Comparison of ENCODE assay signal across 1 cellular context in the genomic region with DNA sequence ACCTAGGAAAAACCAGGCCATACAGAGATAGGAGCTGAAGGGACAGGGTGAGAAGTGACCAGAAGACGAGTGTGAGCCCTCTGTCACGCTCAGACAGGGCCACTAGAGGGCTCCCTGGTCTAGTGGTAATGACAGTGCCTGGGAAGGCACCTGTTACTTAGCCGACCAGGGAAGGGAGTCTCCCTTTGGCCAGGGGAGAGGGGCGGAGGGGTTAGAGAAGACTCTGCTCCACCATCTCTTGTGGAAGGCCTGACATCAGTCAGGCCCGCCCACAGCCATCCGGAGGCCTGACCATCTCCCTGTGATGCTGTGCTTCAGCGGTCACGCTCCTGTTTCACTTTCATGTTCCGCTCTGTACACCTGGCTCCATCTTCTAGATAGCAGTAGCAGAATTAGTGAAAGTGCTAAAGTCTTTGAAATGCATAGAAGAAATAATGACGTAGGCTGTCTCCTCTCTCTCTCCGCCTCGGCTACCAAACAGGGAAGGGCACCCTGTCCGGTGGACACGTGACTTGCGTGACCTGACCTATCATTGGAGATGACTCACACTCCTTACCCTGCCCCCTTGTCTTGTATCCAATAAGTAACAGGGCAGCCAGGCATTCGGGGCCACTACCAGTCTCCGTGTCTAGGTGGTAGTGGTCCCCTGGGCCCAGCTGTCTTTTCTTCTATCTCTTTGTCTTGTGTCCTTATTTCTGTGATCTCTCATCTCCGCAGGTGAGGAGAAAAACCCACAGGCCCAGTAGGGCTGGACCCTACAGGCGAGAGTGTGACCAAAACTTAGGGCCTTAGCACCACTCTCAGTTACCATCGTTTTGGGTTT.
A peak's percentile ranks its signal among the peaks of the same experiment; 100 is the strongest.
TF ChIP-seq lines count a peak whose summit lies in the region.

No MANE protein-coding gene starts in this region.

TF ChIP-seq in GM12878, 131 proteins besides CTCF, POLR2A, EP300 and RAD21 (continued from another document and continues in another):
- TF ChIP-seq, protein P1, sequence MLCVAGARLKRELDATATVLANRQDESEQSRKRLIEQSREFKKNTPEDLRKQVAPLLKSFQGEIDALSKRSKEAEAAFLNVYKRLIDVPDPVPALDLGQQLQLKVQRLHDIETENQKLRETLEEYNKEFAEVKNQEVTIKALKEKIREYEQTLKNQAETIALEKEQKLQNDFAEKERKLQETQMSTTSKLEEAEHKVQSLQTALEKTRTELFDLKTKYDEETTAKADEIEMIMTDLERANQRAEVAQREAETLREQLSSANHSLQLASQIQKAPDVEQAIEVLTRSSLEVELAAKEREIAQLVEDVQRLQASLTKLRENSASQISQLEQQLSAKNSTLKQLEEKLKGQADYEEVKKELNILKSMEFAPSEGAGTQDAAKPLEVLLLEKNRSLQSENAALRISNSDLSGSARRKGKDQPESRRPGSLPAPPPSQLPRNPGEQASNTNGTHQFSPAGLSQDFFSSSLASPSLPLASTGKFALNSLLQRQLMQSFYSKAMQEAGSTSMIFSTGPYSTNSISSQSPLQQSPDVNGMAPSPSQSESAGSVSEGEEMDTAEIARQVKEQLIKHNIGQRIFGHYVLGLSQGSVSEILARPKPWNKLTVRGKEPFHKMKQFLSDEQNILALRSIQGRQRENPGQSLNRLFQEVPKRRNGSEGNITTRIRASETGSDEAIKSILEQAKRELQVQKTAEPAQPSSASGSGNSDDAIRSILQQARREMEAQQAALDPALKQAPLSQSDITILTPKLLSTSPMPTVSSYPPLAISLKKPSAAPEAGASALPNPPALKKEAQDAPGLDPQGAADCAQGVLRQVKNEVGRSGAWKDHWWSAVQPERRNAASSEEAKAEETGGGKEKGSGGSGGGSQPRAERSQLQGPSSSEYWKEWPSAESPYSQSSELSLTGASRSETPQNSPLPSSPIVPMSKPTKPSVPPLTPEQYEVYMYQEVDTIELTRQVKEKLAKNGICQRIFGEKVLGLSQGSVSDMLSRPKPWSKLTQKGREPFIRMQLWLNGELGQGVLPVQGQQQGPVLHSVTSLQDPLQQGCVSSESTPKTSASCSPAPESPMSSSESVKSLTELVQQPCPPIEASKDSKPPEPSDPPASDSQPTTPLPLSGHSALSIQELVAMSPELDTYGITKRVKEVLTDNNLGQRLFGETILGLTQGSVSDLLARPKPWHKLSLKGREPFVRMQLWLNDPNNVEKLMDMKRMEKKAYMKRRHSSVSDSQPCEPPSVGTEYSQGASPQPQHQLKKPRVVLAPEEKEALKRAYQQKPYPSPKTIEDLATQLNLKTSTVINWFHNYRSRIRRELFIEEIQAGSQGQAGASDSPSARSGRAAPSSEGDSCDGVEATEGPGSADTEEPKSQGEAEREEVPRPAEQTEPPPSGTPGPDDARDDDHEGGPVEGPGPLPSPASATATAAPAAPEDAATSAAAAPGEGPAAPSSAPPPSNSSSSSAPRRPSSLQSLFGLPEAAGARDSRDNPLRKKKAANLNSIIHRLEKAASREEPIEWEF (IDR thresholded peaks at IDR 0.05; ENCODE audit: insufficient replicate concordance, low read depth, low read length): no peak
- TF ChIP-seq TCF3 (IDR thresholded peaks at IDR 0.05; ENCODE audit: borderline replicate concordance, insufficient read depth, low read depth, low read length) (peak; percentile 87), KAT2A (conservative IDR thresholded peaks at IDR 0.05; ENCODE audit: control insufficient read depth, low read depth, low read length) (no peak), GATAD2B (conservative IDR thresholded peaks at IDR 0.05; ENCODE audit: low read depth) (peak; percentile 24; the same call in 1 of the 2 replicates), NFXL1 (IDR thresholded peaks at IDR 0.05; ENCODE audit: borderline replicate concordance) (no peak), RELA (IDR thresholded peaks at IDR 0.05; ENCODE audit: borderline replicate concordance, partially characterized antibody) (no peak), CBFB (IDR thresholded peaks at IDR 0.05; ENCODE audit: low read depth) (peak; percentile 83), ESRRA (IDR thresholded peaks at IDR 0.05; ENCODE audit: low read length) (no peak), BCL11A (IDR thresholded peaks at IDR 0.05; ENCODE audit: low read depth, low read length) (0 out of 2 replicates have a peak, but pooled peaks have one; percentile 45), KLF5 (IDR thresholded peaks at IDR 0.05; ENCODE audit: partially characterized antibody) (no peak), JUND (IDR thresholded peaks at IDR 0.05; ENCODE audit: low read depth, low read length) (no peak), BRCA1 (IDR thresholded peaks at IDR 0.05; ENCODE audit: low read depth, low read length) (no peak), MTA3 (IDR thresholded peaks at IDR 0.05; ENCODE audit: borderline replicate concordance, low read length) (no peak), IKZF1 (conservative IDR thresholded peaks at IDR 0.05) (peak; percentile 94), MEF2B (IDR thresholded peaks at IDR 0.05; ENCODE audit: partially characterized antibody, poor library complexity, severe bottlenecking) (peak; percentile 71), SREBF2 (IDR thresholded peaks at IDR 0.05; ENCODE audit: low read length) (no peak), SRF (IDR thresholded peaks at IDR 0.05; ENCODE audit: low read depth in 2 of 2, low read length in 2 of 2) (peak in 1 of 2 experiments; percentile 81; a peak in 2 of 4 replicates), RBBP5 (conservative IDR thresholded peaks at IDR 0.05) (no peak), RFX5 (IDR thresholded peaks at IDR 0.05; ENCODE audit: low read depth, low read length) (no peak), NFIC (IDR thresholded peaks at IDR 0.05; ENCODE audit: low read depth, low read length) (no peak), SP1 (IDR thresholded peaks at IDR 0.05; ENCODE audit: low read depth, low read length) (peak; percentile 48), HDGF (IDR thresholded peaks at IDR 0.05) (peak; percentile 40; the same call in 1 of the 2 replicates), TAF1 (IDR thresholded peaks at IDR 0.05; ENCODE audit: borderline replicate concordance, low read depth, low read length) (no peak), CBX3 (IDR thresholded peaks at IDR 0.05; ENCODE audit: borderline replicate concordance, low read depth) (no peak), EGR1 (IDR thresholded peaks at IDR 0.05; ENCODE audit: borderline replicate concordance in 1 of 2, low read depth in 2 of 2, low read length in 2 of 2) (no peak), ATF7 (IDR thresholded peaks at IDR 0.05; ENCODE audit: low read depth) (peak; percentile 98), RUNX3 (IDR thresholded peaks at IDR 0.05; ENCODE audit: low read length) (no peak), CBX5 (IDR thresholded peaks at IDR 0.05; ENCODE audit: low read depth) (no peak), RAD51 (IDR thresholded peaks at IDR 0.05) (peak; percentile 98), MYB (IDR thresholded peaks at IDR 0.05; ENCODE audit: borderline replicate concordance, low read depth, low read length) (no peak), NR2C1 (IDR thresholded peaks at IDR 0.05) (no peak), CEBPB (IDR thresholded peaks at IDR 0.05; ENCODE audit: borderline replicate concordance in 1 of 2, low read depth in 2 of 2, low read length in 2 of 2) (no peak), POLR2AphosphoS5 (IDR thresholded peaks at IDR 0.05; ENCODE audit: low read length) (peak; percentile 75), MEF2A (IDR thresholded peaks at IDR 0.05; ENCODE audit: insufficient read depth, low read depth, low read length) (peak; percentile 62; the same call in 1 of the 2 replicates), SIN3A (IDR thresholded peaks at IDR 0.05; ENCODE audit: low read depth, low read length) (no peak), LARP7 (IDR thresholded peaks at IDR 0.05) (peak; percentile 48; the same call in 1 of the 2 replicates), KDM1A (IDR thresholded peaks at IDR 0.05; ENCODE audit: borderline replicate concordance) (no peak), SPI1 (IDR thresholded peaks at IDR 0.05; ENCODE audit: borderline replicate concordance, insufficient read depth, low read depth, low read length) (peak; percentile 66)
- TF ChIP-seq, protein P2, sequence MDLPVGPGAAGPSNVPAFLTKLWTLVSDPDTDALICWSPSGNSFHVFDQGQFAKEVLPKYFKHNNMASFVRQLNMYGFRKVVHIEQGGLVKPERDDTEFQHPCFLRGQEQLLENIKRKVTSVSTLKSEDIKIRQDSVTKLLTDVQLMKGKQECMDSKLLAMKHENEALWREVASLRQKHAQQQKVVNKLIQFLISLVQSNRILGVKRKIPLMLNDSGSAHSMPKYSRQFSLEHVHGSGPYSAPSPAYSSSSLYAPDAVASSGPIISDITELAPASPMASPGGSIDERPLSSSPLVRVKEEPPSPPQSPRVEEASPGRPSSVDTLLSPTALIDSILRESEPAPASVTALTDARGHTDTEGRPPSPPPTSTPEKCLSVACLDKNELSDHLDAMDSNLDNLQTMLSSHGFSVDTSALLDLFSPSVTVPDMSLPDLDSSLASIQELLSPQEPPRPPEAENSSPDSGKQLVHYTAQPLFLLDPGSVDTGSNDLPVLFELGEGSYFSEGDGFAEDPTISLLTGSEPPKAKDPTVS (IDR thresholded peaks at IDR 0.05; ENCODE audit: low read depth, low read length): no peak
- TF ChIP-seq, protein P3, sequence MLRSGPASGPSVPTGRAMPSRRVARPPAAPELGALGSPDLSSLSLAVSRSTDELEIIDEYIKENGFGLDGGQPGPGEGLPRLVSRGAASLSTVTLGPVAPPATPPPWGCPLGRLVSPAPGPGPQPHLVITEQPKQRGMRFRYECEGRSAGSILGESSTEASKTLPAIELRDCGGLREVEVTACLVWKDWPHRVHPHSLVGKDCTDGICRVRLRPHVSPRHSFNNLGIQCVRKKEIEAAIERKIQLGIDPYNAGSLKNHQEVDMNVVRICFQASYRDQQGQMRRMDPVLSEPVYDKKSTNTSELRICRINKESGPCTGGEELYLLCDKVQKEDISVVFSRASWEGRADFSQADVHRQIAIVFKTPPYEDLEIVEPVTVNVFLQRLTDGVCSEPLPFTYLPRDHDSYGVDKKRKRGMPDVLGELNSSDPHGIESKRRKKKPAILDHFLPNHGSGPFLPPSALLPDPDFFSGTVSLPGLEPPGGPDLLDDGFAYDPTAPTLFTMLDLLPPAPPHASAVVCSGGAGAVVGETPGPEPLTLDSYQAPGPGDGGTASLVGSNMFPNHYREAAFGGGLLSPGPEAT (IDR thresholded peaks at IDR 0.05; ENCODE audit: low read depth): peak; percentile 82; the same call in 1 of the 2 replicates
- TF ChIP-seq, protein P4, sequence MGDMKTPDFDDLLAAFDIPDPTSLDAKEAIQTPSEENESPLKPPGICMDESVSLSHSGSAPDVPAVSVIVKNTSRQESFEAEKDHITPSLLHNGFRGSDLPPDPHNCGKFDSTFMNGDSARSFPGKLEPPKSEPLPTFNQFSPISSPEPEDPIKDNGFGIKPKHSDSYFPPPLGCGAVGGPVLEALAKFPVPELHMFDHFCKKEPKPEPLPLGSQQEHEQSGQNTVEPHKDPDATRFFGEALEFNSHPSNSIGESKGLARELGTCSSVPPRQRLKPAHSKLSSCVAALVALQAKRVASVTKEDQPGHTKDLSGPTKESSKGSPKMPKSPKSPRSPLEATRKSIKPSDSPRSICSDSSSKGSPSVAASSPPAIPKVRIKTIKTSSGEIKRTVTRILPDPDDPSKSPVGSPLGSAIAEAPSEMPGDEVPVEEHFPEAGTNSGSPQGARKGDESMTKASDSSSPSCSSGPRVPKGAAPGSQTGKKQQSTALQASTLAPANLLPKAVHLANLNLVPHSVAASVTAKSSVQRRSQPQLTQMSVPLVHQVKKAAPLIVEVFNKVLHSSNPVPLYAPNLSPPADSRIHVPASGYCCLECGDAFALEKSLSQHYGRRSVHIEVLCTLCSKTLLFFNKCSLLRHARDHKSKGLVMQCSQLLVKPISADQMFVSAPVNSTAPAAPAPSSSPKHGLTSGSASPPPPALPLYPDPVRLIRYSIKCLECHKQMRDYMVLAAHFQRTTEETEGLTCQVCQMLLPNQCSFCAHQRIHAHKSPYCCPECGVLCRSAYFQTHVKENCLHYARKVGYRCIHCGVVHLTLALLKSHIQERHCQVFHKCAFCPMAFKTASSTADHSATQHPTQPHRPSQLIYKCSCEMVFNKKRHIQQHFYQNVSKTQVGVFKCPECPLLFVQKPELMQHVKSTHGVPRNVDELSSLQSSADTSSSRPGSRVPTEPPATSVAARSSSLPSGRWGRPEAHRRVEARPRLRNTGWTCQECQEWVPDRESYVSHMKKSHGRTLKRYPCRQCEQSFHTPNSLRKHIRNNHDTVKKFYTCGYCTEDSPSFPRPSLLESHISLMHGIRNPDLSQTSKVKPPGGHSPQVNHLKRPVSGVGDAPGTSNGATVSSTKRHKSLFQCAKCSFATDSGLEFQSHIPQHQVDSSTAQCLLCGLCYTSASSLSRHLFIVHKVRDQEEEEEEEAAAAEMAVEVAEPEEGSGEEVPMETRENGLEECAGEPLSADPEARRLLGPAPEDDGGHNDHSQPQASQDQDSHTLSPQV (IDR thresholded peaks at IDR 0.05): no peak
- TF ChIP-seq, protein P5, sequence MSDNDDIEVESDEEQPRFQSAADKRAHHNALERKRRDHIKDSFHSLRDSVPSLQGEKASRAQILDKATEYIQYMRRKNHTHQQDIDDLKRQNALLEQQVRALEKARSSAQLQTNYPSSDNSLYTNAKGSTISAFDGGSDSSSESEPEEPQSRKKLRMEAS (IDR thresholded peaks at IDR 0.05; ENCODE audit: low read depth, low read length): no peak
- TF ChIP-seq, protein P6, sequence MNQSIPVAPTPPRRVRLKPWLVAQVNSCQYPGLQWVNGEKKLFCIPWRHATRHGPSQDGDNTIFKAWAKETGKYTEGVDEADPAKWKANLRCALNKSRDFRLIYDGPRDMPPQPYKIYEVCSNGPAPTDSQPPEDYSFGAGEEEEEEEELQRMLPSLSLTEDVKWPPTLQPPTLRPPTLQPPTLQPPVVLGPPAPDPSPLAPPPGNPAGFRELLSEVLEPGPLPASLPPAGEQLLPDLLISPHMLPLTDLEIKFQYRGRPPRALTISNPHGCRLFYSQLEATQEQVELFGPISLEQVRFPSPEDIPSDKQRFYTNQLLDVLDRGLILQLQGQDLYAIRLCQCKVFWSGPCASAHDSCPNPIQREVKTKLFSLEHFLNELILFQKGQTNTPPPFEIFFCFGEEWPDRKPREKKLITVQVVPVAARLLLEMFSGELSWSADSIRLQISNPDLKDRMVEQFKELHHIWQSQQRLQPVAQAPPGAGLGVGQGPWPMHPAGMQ (IDR thresholded peaks at IDR 0.05; ENCODE audit: borderline replicate concordance): no peak; the same call in 1 of the 2 replicates
- TF ChIP-seq, protein P7, sequence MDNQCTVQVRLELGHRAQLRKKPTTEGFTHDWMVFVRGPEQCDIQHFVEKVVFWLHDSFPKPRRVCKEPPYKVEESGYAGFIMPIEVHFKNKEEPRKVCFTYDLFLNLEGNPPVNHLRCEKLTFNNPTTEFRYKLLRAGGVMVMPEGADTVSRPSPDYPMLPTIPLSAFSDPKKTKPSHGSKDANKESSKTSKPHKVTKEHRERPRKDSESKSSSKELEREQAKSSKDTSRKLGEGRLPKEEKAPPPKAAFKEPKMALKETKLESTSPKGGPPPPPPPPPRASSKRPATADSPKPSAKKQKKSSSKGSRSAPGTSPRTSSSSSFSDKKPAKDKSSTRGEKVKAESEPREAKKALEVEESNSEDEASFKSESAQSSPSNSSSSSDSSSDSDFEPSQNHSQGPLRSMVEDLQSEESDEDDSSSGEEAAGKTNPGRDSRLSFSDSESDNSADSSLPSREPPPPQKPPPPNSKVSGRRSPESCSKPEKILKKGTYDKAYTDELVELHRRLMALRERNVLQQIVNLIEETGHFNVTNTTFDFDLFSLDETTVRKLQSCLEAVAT (IDR thresholded peaks at IDR 0.05): no peak; the same call in 1 of the 2 replicates
- TF ChIP-seq, protein P8, sequence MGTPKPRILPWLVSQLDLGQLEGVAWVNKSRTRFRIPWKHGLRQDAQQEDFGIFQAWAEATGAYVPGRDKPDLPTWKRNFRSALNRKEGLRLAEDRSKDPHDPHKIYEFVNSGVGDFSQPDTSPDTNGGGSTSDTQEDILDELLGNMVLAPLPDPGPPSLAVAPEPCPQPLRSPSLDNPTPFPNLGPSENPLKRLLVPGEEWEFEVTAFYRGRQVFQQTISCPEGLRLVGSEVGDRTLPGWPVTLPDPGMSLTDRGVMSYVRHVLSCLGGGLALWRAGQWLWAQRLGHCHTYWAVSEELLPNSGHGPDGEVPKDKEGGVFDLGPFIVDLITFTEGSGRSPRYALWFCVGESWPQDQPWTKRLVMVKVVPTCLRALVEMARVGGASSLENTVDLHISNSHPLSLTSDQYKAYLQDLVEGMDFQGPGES (IDR thresholded peaks at IDR 0.05): no peak
